ENCODE assay signal across 13 cellular contexts in genomic region chr7:29480456-29480855, GRCh38.
A peak's percentile ranks its signal among the peaks of the same experiment; 100 is the strongest.
DNase-seq lines count a peak whose midpoint lies in the region; ATAC-seq and TF ChIP-seq lines count a peak whose summit lies in the region.
"Had no signal": no experiment of that assay in that cellular context is flagged by ENCODE, and none has a peak within 500 bp of the region (broad histone marks: within the 10 kb centered on the region; RNA-seq: fewer than 3 reads in every experiment).

No MANE protein-coding gene starts in this region.

- H3K4me3 ChIP-seq in coronary artery (peak overlapping the region; percentile 48), lower lobe of right lung (peak overlapping the region; percentile 39), stomach smooth muscle (ENCODE audit: low read length in 2 of 2) (peak overlapping the region; percentile 44 to 66)

- H3K36me3 ChIP-seq in lower lobe of right lung: no peaks in the 10 kb centered on the region
- H3K36me3 ChIP-seq in stomach smooth muscle (ENCODE audit: control insufficient read depth in 2 of 2, insufficient read depth in 2 of 2, low read length in 2 of 2): no peaks in the 10 kb centered on the region
- H3K36me3 ChIP-seq: spleen had no signal

- H3K9me3 ChIP-seq in lower lobe of right lung (no peaks in the 10 kb centered on the region), stomach smooth muscle (ENCODE audit: control insufficient read depth in 2 of 2, low read length in 2 of 2) (no peaks in the 10 kb centered on the region)
- H3K9me3 ChIP-seq: spleen had no signal

- H3K9ac ChIP-seq in stomach smooth muscle (ENCODE audit: low read length in 2 of 2): peak overlapping the region; percentile 43 to 63

- peak overlapping the region; percentile 81 to 83 for H3K27ac ChIP-seq in coronary artery
- H3K27ac ChIP-seq in lower lobe of right lung: peak overlapping the region; percentile 32
- peak overlapping the region; percentile 85 for H3K27ac ChIP-seq in stomach smooth muscle (ENCODE audit: low read length)

- DNase-seq in NCI-H82 treated with DMSO at 0.1 percent for 48 hours (lab: John Stamatoyannopoulos, UW; ENCODE audit: unreplicated experiment) (peak; percentile 34), coronary artery (ENCODE audit: low spot score) (no peak), lower lobe of right lung (no peak), SW 1271 (lab: John Stamatoyannopoulos, UW) (no peak)
- no peak for DNase-seq in activated CD4-positive, alpha-beta T cell treated with anti-CD3 and anti-CD28 coated beads for 48 hours
- DNase-seq: activated CD4-positive, alpha-beta T cell treated with anti-CD3 and anti-CD28 coated beads, Interleukin-2, amount 10 ng/mL, durations not matched to agents 24 days and 14 days; activated gamma-delta T cell treated with Interleukin-2 at 50 U/mL for 16 hours; cortex of kidney; Karpas-422; spleen had no signal

- intact Hi-C loops in lower lobe of right lung (cut with DNase I): no loop called here

- TF ChIP-seq CTCF in coronary artery (IDR thresholded peaks at IDR 0.05) (no peak), lower lobe of right lung (IDR thresholded peaks at IDR 0.05) (no peak)

- H3K27me3 ChIP-seq in lower lobe of right lung (ENCODE audit: low read depth): peaks cover 5% of the 10 kb centered on the region
- H3K27me3 ChIP-seq in stomach smooth muscle (ENCODE audit: control insufficient read depth in 1 of 2, insufficient read depth in 2 of 2, low read length in 2 of 2): no peaks in the 10 kb centered on the region
- H3K27me3 ChIP-seq: spleen had no signal

- ATAC-seq in lower lobe of right lung (peak; percentile 63 to 82), GM18858 (IDR thresholded peaks at IDR 0.05; ENCODE audit: unreplicated experiment) (no peak), GM18502 (IDR thresholded peaks at IDR 0.05; ENCODE audit: poor library complexity, unreplicated experiment) (no peak)

- H3K4me1 ChIP-seq in lower lobe of right lung: peaks cover 13% of the 10 kb centered on the region
- H3K4me1 ChIP-seq in stomach smooth muscle (ENCODE audit: control insufficient read depth, insufficient read depth, low read length): peaks cover 29% of the 10 kb centered on the region

Comparison
In these comparisons a context has a peak if more than half of its experiments do, and no peak if none do; other contexts are left out.
1. H3K27ac ChIP-seq: peak in every context shown above with its lines; median percentile 85 in stomach smooth muscle; 82 in coronary artery; 32 in lower lobe of right lung.
2. ATAC-seq: peak in lower lobe of right lung (2 of 2); none in GM18858 (single experiment) and GM18502 (single experiment).
3. Peak in every context shown above with its lines, with median percentiles within 50 percentile points of each other: H3K4me3 ChIP-seq.